In genomic region chr17:42537156-42537805, GRCh38 we compare ENCODE assay signal across 1 cellular context.
TF ChIP-seq lines count a peak whose summit lies in the region.

No MANE protein-coding gene starts in this region.

TF ChIP-seq in SK-N-SH treated with all-trans-retinoic acid at 6 μM for 48 hours, 23 proteins besides CTCF, POLR2A, EP300 and RAD21 (continued from another document):
- TF ChIP-seq TSHZ2 (CRISPR knock-in tag; IDR thresholded peaks at IDR 0.05), result no peak
- no peak for TF ChIP-seq TOX (CRISPR knock-in tag; IDR thresholded peaks at IDR 0.05; ENCODE audit: borderline replicate concordance)
- TF ChIP-seq ZNF70 (CRISPR knock-in tag; IDR thresholded peaks at IDR 0.05), result no peak
